In the genomic region with DNA sequence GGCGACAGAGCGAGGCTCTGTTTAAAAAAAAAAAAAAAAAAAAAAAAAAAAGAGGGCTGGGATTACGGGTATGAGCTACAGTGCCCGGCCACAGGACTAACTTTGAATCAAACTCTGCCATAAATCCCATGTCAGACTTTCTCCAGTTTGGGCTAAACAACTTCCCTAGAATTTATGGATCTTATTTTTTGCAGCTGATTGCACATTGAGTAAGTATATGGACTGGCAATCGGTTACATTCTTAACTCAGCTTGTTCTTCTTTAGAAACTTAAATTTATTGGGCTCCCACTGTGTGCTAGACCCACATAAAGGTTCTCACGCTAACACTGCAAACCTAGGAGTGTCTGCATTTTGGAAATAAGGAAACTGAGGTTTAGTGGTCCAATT, we compare ENCODE assay signal across 9 cellular contexts. TPM values are rescaled to one million over a fixed set of nuclear protein-coding genes. Genes with fewer than 3 reads are reported as not detected.
DNase-seq lines count a peak whose midpoint lies in the region; ATAC-seq, FAIRE-seq and TF ChIP-seq lines count a peak whose summit lies in the region.
"Had no signal": no experiment of that assay in that cellular context is flagged by ENCODE, and none has a peak within 500 bp of the region (broad histone marks: within the 10 kb centered on the region; RNA-seq: fewer than 3 reads in every experiment).

No MANE protein-coding gene starts in this region.

- no peaks in the 10 kb centered on the region for H3K27me3 Mint-ChIP-seq in activated naive CD8-positive, alpha-beta T cell treated with anti-CD3 and anti-CD28 coated beads, Interleukin-2, amount 10 ng/mL, durations not matched to agents 7 days and 5 days

- no peak for TF ChIP-seq POLR2A in suprapubic skin (IDR thresholded peaks at IDR 0.05)

- H3K9me3 Mint-ChIP-seq in activated naive CD8-positive, alpha-beta T cell treated with anti-CD3 and anti-CD28 coated beads, Interleukin-2, amount 10 ng/mL, durations not matched to agents 7 days and 5 days: no peaks in the 10 kb centered on the region

- ATAC-seq in SK-N-SH treated with all-trans-retinoic acid at 6 μM for 48 hours: no peak
- ATAC-seq in activated naive CD8-positive, alpha-beta T cell treated with anti-CD3 and anti-CD28 coated beads, Interleukin-2, amount 10 ng/mL, durations not matched to agents 7 days and 5 days (ENCODE audit: low read depth): no peak

- CTCF ChIA-PET in SK-N-SH (lab: Yijun Ruan, JAX): interaction anchor here (0.5 to 23.0 kb wide), 7 partner anchors 10 to 372 kb away, joined by 3 to 470 read pairs (median 3); partner anchors contain the start of genes B3GNT9, FBXL8 and TRADD

- peaks cover 14 to 31% of the 10 kb centered on the region in 2 experiments; a peak in 3 of 4 replicates for H3K4me1 ChIP-seq in SK-N-SH (ENCODE audit: control insufficient read depth in 1 of 2, insufficient read depth in 2 of 2, low read depth in 1 of 2, low read length in 1 of 2)
- H3K4me1 ChIP-seq in kidney (ENCODE audit: control insufficient read depth in 1 of 2, insufficient read depth in 1 of 2, low read depth in 1 of 2, low read length in 2 of 2): peaks cover 3 to 12% of the 10 kb centered on the region in 2 donors
- H3K4me1 ChIP-seq in suprapubic skin: peaks cover 31% of the 10 kb centered on the region

- H3K27ac Mint-ChIP-seq in activated naive CD8-positive, alpha-beta T cell treated with anti-CD3 and anti-CD28 coated beads, Interleukin-2, amount 10 ng/mL, durations not matched to agents 7 days and 5 days: peak overlapping the region; percentile 92

- no peaks in the 10 kb centered on the region for H3K9me2 ChIP-seq in SK-N-SH

- peak overlapping the region; percentile 96 for H2AFZ ChIP-seq in SK-N-SH (ENCODE audit: low read depth)

- TF ChIP-seq RAD21 in SK-N-SH (IDR thresholded peaks at IDR 0.05; ENCODE audit: low read length): no peak

- H3K4me3 Mint-ChIP-seq in activated naive CD8-positive, alpha-beta T cell treated with anti-CD3 and anti-CD28 coated beads, Interleukin-2, amount 10 ng/mL, durations not matched to agents 7 days and 5 days: peak overlapping the region; percentile 83

- H3K9ac ChIP-seq in SK-N-SH (peak overlapping the region; percentile 86), kidney (ENCODE audit: low read length in 2 of 2) (peak overlapping the region; percentile 28 to 79)

- no peak for FAIRE-seq in kidney (lab: Jason Lieb, UNC)

- H3K4me3 ChIP-seq in SK-N-SH (ENCODE audit: low read depth in 2 of 2, low read length in 1 of 2): peak overlapping the region; percentile 53 to 71
- peak overlapping the region; percentile 61 to 71 for H3K4me3 ChIP-seq in kidney (ENCODE audit: low read length in 2 of 2)
- peak overlapping the region; percentile 96 for H3K4me3 ChIP-seq in suprapubic skin

- 94% methylated on average over 6 of the region's 6 CpGs for WGBS in SK-N-SH (ENCODE audit: low lambda C conversion rate)
- 34% methylated on average over 6 of the region's 6 CpGs for WGBS in suprapubic skin

- peaks cover 47% of the 10 kb centered on the region for H3K79me2 ChIP-seq in SK-N-SH (ENCODE audit: insufficient read depth)

- DNase-seq in SK-N-SH (no peak), kidney (no peak), suprapubic skin (ENCODE audit: low spot score in 2 of 2) (no peak), activated gamma-delta T cell (lab: John Stamatoyannopoulos, UW) (no peak), DMS114 treated with DMSO at 0.1 percent for 48 hours (lab: John Stamatoyannopoulos, UW; ENCODE audit: unreplicated experiment) (no peak), A172 (ENCODE audit: low spot score) (no peak)
- no peak for DNase-seq in activated naive CD8-positive, alpha-beta T cell treated with anti-CD3 and anti-CD28 coated beads, Interleukin-2, amount 10 ng/mL, durations not matched to agents 7 days and 5 days

- peaks cover 6% of the 10 kb centered on the region for H3F3A ChIP-seq in SK-N-SH (replicated peaks; ENCODE audit: insufficient read depth)

- intact Hi-C loops in kidney (cut with DNase I): no loop called here

- H3K27me3 ChIP-seq in SK-N-SH (ENCODE audit: insufficient read depth) (no peaks in the 10 kb centered on the region), suprapubic skin (no peaks in the 10 kb centered on the region)

- H4K20me1 ChIP-seq in SK-N-SH (ENCODE audit: insufficient read depth): peaks cover 32% of the 10 kb centered on the region

- H3K9me3 ChIP-seq in SK-N-SH: no peaks in the 10 kb centered on the region
- H3K9me3 ChIP-seq in kidney (ENCODE audit: control insufficient read depth in 1 of 2, low read length in 2 of 2): no peaks in the 10 kb centered on the region
- no peaks in the 10 kb centered on the region for H3K9me3 ChIP-seq in suprapubic skin

- no peak for TF ChIP-seq EP300 in SK-N-SH (IDR thresholded peaks at IDR 0.05; ENCODE audit: borderline replicate concordance in 1 of 2, low read depth in 1 of 2, low read length in 1 of 2)
- TF ChIP-seq EP300 in suprapubic skin (IDR thresholded peaks at IDR 0.05): no peak

- peaks cover 5 to 23% of the 10 kb centered on the region in 2 experiments for H3K36me3 ChIP-seq in SK-N-SH (replicated peaks in 1 of 2; ENCODE audit: control insufficient read depth in 1 of 2, insufficient read depth in 2 of 2, low read length in 1 of 2)
- no peaks in the 10 kb centered on the region for H3K36me3 ChIP-seq in kidney (ENCODE audit: control insufficient read depth in 1 of 2, insufficient read depth in 2 of 2, low read length in 2 of 2)
- H3K36me3 ChIP-seq in suprapubic skin: peaks cover under 1% of the 10 kb centered on the region

- peaks cover 24% of the 10 kb centered on the region for H3K36me3 Mint-ChIP-seq in activated naive CD8-positive, alpha-beta T cell treated with anti-CD3 and anti-CD28 coated beads, Interleukin-2, amount 10 ng/mL, durations not matched to agents 7 days and 5 days

- H3K27ac ChIP-seq in SK-N-SH (ENCODE audit: low read depth in 2 of 2, low read length in 1 of 2) (peak overlapping the region; percentile 87 to 91), kidney (ENCODE audit: low read depth in 2 of 2, low read length in 2 of 2) (peak overlapping the region; percentile 94 to 98), suprapubic skin (peak overlapping the region; percentile 92)

- POLR2A ChIA-PET in SK-N-SH (lab: Yijun Ruan, JAX): interaction anchor here (0.6 to 1.0 kb wide), 2 partner anchors 76 to 123 kb away, joined by 3 to 5 read pairs; partner anchors contain the start of gene B3GNT9
- POLR2A ChIA-PET in activated naive CD8-positive, alpha-beta T cell treated with anti-CD3 and anti-CD28 coated beads, Interleukin-2, amount 10 ng/mL, durations not matched to agents 7 days and 5 days (lab: Charles Lee): interaction anchor here (0.6 to 7.2 kb wide), 21 partner anchors 10 to 1819 kb away, joined by 3 to 71 read pairs (median 4); partner anchors contain the start of genes B3GNT9, FBXL8, FHOD1 and TRADD

- H3K4me1 Mint-ChIP-seq in activated naive CD8-positive, alpha-beta T cell treated with anti-CD3 and anti-CD28 coated beads, Interleukin-2, amount 10 ng/mL, durations not matched to agents 7 days and 5 days: peaks cover 43% of the 10 kb centered on the region

- H3K4me2 ChIP-seq in SK-N-SH: peak overlapping the region; percentile 98

- TF ChIP-seq CTCF in SK-N-SH (IDR thresholded peaks at IDR 0.05): no peak
- TF ChIP-seq CTCF in kidney (IDR thresholded peaks at IDR 0.05; ENCODE audit: borderline replicate concordance, extremely low read depth, insufficient read depth): no peak
- no peak for TF ChIP-seq CTCF in suprapubic skin (IDR thresholded peaks at IDR 0.05)

TF ChIP-seq in SK-N-SH, 30 proteins besides CTCF, POLR2A, EP300 and RAD21 (continues in another document):
- no peak for TF ChIP-seq RCOR1 (IDR thresholded peaks at IDR 0.05; ENCODE audit: low read length)
- no peak for TF ChIP-seq FOXM1 (IDR thresholded peaks at IDR 0.05; ENCODE audit: low read depth)
- no peak for TF ChIP-seq USF2 (IDR thresholded peaks at IDR 0.05; ENCODE audit: borderline replicate concordance, low read depth, low read length)

TF ChIP-seq in SK-N-SH treated with all-trans-retinoic acid at 6 μM for 48 hours, 23 proteins besides CTCF, POLR2A, EP300 and RAD21 (continues in another document):
- TF ChIP-seq, protein P1, sequence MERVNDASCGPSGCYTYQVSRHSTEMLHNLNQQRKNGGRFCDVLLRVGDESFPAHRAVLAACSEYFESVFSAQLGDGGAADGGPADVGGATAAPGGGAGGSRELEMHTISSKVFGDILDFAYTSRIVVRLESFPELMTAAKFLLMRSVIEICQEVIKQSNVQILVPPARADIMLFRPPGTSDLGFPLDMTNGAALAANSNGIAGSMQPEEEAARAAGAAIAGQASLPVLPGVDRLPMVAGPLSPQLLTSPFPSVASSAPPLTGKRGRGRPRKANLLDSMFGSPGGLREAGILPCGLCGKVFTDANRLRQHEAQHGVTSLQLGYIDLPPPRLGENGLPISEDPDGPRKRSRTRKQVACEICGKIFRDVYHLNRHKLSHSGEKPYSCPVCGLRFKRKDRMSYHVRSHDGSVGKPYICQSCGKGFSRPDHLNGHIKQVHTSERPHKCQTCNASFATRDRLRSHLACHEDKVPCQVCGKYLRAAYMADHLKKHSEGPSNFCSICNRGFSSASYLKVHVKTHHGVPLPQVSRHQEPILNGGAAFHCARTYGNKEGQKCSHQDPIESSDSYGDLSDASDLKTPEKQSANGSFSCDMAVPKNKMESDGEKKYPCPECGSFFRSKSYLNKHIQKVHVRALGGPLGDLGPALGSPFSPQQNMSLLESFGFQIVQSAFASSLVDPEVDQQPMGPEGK (CRISPR knock-in tag; IDR thresholded peaks at IDR 0.05; ENCODE audit: borderline replicate concordance): no peak
- TF ChIP-seq ZNF70 (CRISPR knock-in tag; IDR thresholded peaks at IDR 0.05): no peak
- no peak for TF ChIP-seq ZC3H10 (CRISPR knock-in tag; IDR thresholded peaks at IDR 0.05)
- TF ChIP-seq ZFP30 (CRISPR knock-in tag; IDR thresholded peaks at IDR 0.05): no peak
- TF ChIP-seq ARNTL (CRISPR knock-in tag; IDR thresholded peaks at IDR 0.05; ENCODE audit: borderline replicate concordance, low read depth): no peak
- TF ChIP-seq TCF4 (CRISPR knock-in tag; IDR thresholded peaks at IDR 0.05; ENCODE audit: borderline replicate concordance): no peak

RNA-seq across cellular contexts. Expression of gene CBFB, which starts 0.8 kb away (rescaled TPM):
- polyA plus RNA-seq in SK-N-SH (2012; rRNA removed) (38.8 and 40.1 TPM in 2 replicates), kidney (ENCODE audit: insufficient read depth, low read depth, low replicate concordance) (9.7 TPM)
- 53.2 and 79.2 TPM in 2 replicates for polyA plus RNA-seq in SK-N-SH (2012; cell fraction: cytosol; rRNA removed)
- polyA plus RNA-seq in SK-N-SH (2012; cell fraction: nucleus; rRNA removed): 23.6 and 34.2 TPM in 2 replicates
- 100 to 1,000 TPM; 193 to 198 TPM for total RNA-seq in activated naive CD8-positive, alpha-beta T cell treated with anti-CD3 and anti-CD28 coated beads, Interleukin-2, amount 10 ng/mL, durations not matched to agents 7 days and 5 days
- total RNA-seq in kidney (57.3 TPM), suprapubic skin (10 to 100 TPM; 28.2 to 68.3 (median 46.6) TPM)
- 72.3 and 89.4 TPM in 2 replicates for total RNA-seq in A172 (2014; rRNA removed; shearing (Covaris generic))

RNA-seq across cellular contexts. Expression of gene CES4A, which starts 39.8 kb away (rescaled TPM):
- polyA plus RNA-seq in SK-N-SH (2012; rRNA removed): 7.3 and 13.2 TPM in 2 replicates
- 1.8 and 2.6 TPM in 2 replicates for polyA plus RNA-seq in SK-N-SH (2012; cell fraction: cytosol; rRNA removed)
- polyA plus RNA-seq in SK-N-SH (2012; cell fraction: nucleus; rRNA removed): 86.2 and 87.9 TPM in 2 replicates
- total RNA-seq in activated naive CD8-positive, alpha-beta T cell treated with anti-CD3 and anti-CD28 coated beads, Interleukin-2, amount 10 ng/mL, durations not matched to agents 7 days and 5 days: 10 to 100 TPM; 16.2 to 17.5 TPM
- total RNA-seq in kidney: 31.7 TPM
- polyA plus RNA-seq in kidney (ENCODE audit: insufficient read depth, low read depth, low replicate concordance): 14.9 TPM
- 100 to 1,000 TPM in 2 of 4 donors, 10 to 100 TPM in 2; 47.2 to 148 (median 99.9) TPM for total RNA-seq in suprapubic skin
- total RNA-seq in A172 (2014; rRNA removed; shearing (Covaris generic)): not detected in 2 replicates
- total RNA-seq: M059J had no signal

Comparison
In these comparisons a context has a peak if more than half of its experiments do, and no peak if none do; other contexts are left out.
1. RNA of gene CES4A, which starts 39.8 kb away (total RNA-seq): 47.2 to 148 TPM in suprapubic skin, 31.7 TPM in kidney (single experiment) and 16.2 to 17.5 TPM in activated naive CD8-positive, alpha-beta T cell treated with anti-CD3 and anti-CD28 coated beads, Interleukin-2, amount 10 ng/mL, durations not matched to agents 7 days and 5 days; not detected in A172; every median in the first group is over 10 times any median in the second.
2. Peak in every context shown above with its lines, with median percentiles within 50 percentile points of each other: H3K27ac ChIP-seq and H3K4me3 ChIP-seq.